ENCODE assay signal across 21 cellular contexts in genomic region chr21:39647476-39647875, GRCh38. TPM values are rescaled to one million over a fixed set of nuclear protein-coding genes. Genes with fewer than 3 reads are reported as not detected.
A peak's percentile ranks its signal among the peaks of the same experiment; 100 is the strongest.
DNase-seq lines count a peak whose midpoint lies in the region; ATAC-seq and TF ChIP-seq lines count a peak whose summit lies in the region.
"Had no signal": no experiment of that assay in that cellular context is flagged by ENCODE, and none has a peak within 500 bp of the region (broad histone marks: within the 10 kb centered on the region; RNA-seq: fewer than 3 reads in every experiment).

No MANE protein-coding gene starts in this region.

- no peak overlapping the region for H2BK120ac ChIP-seq in H9 (ENCODE audit: low read depth, low read length, poor library complexity, severe bottlenecking)

- H3K79me2 ChIP-seq in H9 (ENCODE audit: insufficient read depth, low read length): peaks cover 10% of the 10 kb centered on the region; the same call in 1 of the 2 replicates

- H3K4ac ChIP-seq in H9 (ENCODE audit: low read depth, low read length): no peak overlapping the region

- H3K9me3 ChIP-seq in H9 (ENCODE audit: control insufficient read depth, low read depth, low read length): no peaks in the 10 kb centered on the region
- H3K9me3 ChIP-seq in SJCRH30 (replicated peaks): no peaks in the 10 kb centered on the region
- H3K9me3 ChIP-seq in skeletal muscle satellite cell (replicated peaks; ENCODE audit: low read length): no peaks in the 10 kb centered on the region
- H3K9me3 ChIP-seq: esophagus squamous epithelium, thyroid gland had no signal

- H3K36me3 ChIP-seq in SJCRH30 (peaks cover 4% of the 10 kb centered on the region), skeletal muscle satellite cell (ENCODE audit: insufficient read depth, low read length) (no peaks in the 10 kb centered on the region)
- H3K36me3 ChIP-seq: esophagus squamous epithelium, thyroid gland had no signal

- no peak for ATAC-seq in activated T-cell treated with anti-CD3 and anti-CD28 coated beads, Interleukin-2, amount 50 U/mL, for 4 hours
- no peak for ATAC-seq in stimulated activated effector memory CD8-positive, alpha-beta T cell treated with anti-CD3 and anti-CD28 coated beads, Interleukin-12 subunit alpha, Interleukin-12 subunit beta, amount 100 ng/mL, for 72 hours
- ATAC-seq: activated CD4-positive, CD25-positive, alpha-beta regulatory T cell treated with anti-CD3 and anti-CD28 coated beads, Interleukin-2, amount 50 U/mL, for 24 hours; left ventricle myocardium superior; naive thymus-derived CD4-positive, alpha-beta T cell had no signal

- no peak overlapping the region for H3K9ac ChIP-seq in H9 (ENCODE audit: extremely low read depth, insufficient read length, low read length)
- no peak overlapping the region for H3K9ac ChIP-seq in skeletal muscle satellite cell (ENCODE audit: low read depth, low read length)

- H3K27me3 ChIP-seq in H9 (ENCODE audit: insufficient read depth, low read length) (no peaks in the 10 kb centered on the region), SJCRH30 (no peaks in the 10 kb centered on the region), skeletal muscle satellite cell (ENCODE audit: control insufficient read depth, insufficient read depth, low read length) (peaks cover under 1% of the 10 kb centered on the region)
- H3K27me3 ChIP-seq: thyroid gland had no signal

- H3K9me3 Mint-ChIP-seq in H9: no peaks in the 10 kb centered on the region
- no peaks in the 10 kb centered on the region for H3K9me3 Mint-ChIP-seq in activated T-cell treated with anti-CD3 and anti-CD28 coated beads, Interleukin-2, amount 50 U/mL, for 4 hours
- peaks cover 4% of the 10 kb centered on the region for H3K9me3 Mint-ChIP-seq in stimulated activated effector memory CD8-positive, alpha-beta T cell treated with anti-CD3 and anti-CD28 coated beads, Interleukin-12 subunit alpha, Interleukin-12 subunit beta, amount 100 ng/mL, for 72 hours
- H3K9me3 Mint-ChIP-seq: activated naive CD4-positive, alpha-beta T cell treated with anti-CD3 and anti-CD28 coated beads, Interleukin-2, amount 50 U/mL, for 24 hours had no signal

- no CpG with 5 or more reads among the region's 6 CpGs for WGBS in H9 (ENCODE audit: extremely low coverage, insufficient read length, low lambda C conversion rate)

- H3K4me3 Mint-ChIP-seq in H9: no peak overlapping the region
- no peak overlapping the region for H3K4me3 Mint-ChIP-seq in activated T-cell treated with anti-CD3 and anti-CD28 coated beads, Interleukin-2, amount 50 U/mL, for 4 hours
- H3K4me3 Mint-ChIP-seq in stimulated activated effector memory CD8-positive, alpha-beta T cell treated with anti-CD3 and anti-CD28 coated beads, Interleukin-12 subunit alpha, Interleukin-12 subunit beta, amount 100 ng/mL, for 72 hours: no peak overlapping the region
- H3K4me3 Mint-ChIP-seq: activated naive CD4-positive, alpha-beta T cell treated with anti-CD3 and anti-CD28 coated beads, Interleukin-2, amount 50 U/mL, for 24 hours; naive thymus-derived CD4-positive, alpha-beta T cell had no signal

- no peaks in the 10 kb centered on the region for H3K27me3 Mint-ChIP-seq in H9 (ENCODE audit: low read depth)
- peaks cover 4% of the 10 kb centered on the region for H3K27me3 Mint-ChIP-seq in activated T-cell treated with anti-CD3 and anti-CD28 coated beads, Interleukin-2, amount 50 U/mL, for 4 hours (ENCODE audit: low read depth)

- no peak overlapping the region for H2AK5ac ChIP-seq in H9 (ENCODE audit: insufficient read length, low read length)

- H3K14ac ChIP-seq in H9 (ENCODE audit: insufficient read depth, low read length): no peak overlapping the region

- H2BK15ac ChIP-seq in H9 (ENCODE audit: low read depth, low read length): no peak overlapping the region

- no peak overlapping the region for H2BK20ac ChIP-seq in H9 (ENCODE audit: low read depth, low read length, poor library complexity, severe bottlenecking)

- H2BK5ac ChIP-seq in H9 (ENCODE audit: insufficient read length, low read length): no peak overlapping the region

- H3K56ac ChIP-seq in H9 (ENCODE audit: insufficient read length, low read depth, low read length): no peak overlapping the region

- H4K8ac ChIP-seq in H9 (replicated peaks; ENCODE audit: insufficient read length, low read depth, low read length): no peak overlapping the region

- TF ChIP-seq CTCF in H9 (conservative IDR thresholded peaks at IDR 0.05): no peak
- TF ChIP-seq CTCF in epithelial cell of esophagus (IDR thresholded peaks at IDR 0.05; ENCODE audit: insufficient read depth, low read depth, low read length, missing control alignments): no peak

- H3K23ac ChIP-seq in H9 (ENCODE audit: insufficient read length, low read depth, low read length): no peak overlapping the region

- H4K5ac ChIP-seq in H9 (ENCODE audit: insufficient read length, low read depth, low read length): no peak overlapping the region

- no peaks in the 10 kb centered on the region for H4K20me1 ChIP-seq in H9 (ENCODE audit: control insufficient read depth, insufficient read depth, insufficient read length)

- H3K36me3 Mint-ChIP-seq in H9 (ENCODE audit: insufficient read depth in 1 of 3, low read depth in 3 of 3): peaks cover 57 to 76% (median 61%) of the 10 kb centered on the region in 3 experiments
- no peaks in the 10 kb centered on the region for H3K36me3 Mint-ChIP-seq in activated T-cell treated with anti-CD3 and anti-CD28 coated beads, Interleukin-2, amount 50 U/mL, for 4 hours (ENCODE audit: insufficient read depth)
- no peaks in the 10 kb centered on the region for H3K36me3 Mint-ChIP-seq in stimulated activated effector memory CD8-positive, alpha-beta T cell treated with anti-CD3 and anti-CD28 coated beads, Interleukin-12 subunit alpha, Interleukin-12 subunit beta, amount 100 ng/mL, for 72 hours
- H3K36me3 Mint-ChIP-seq: activated naive CD4-positive, alpha-beta T cell treated with anti-CD3 and anti-CD28 coated beads, Interleukin-2, amount 50 U/mL, for 24 hours had no signal

- no peak for DNase-seq in H9
- peak; percentile 68 to 85 for DNase-seq in SJCRH30
- DNase-seq in epithelial cell of esophagus (ENCODE audit: low read depth): peak; percentile 14
- no peak for DNase-seq in SK-N-DZ (ENCODE audit: low spot score)
- DNase-seq in activated T-cell treated with anti-CD3 and anti-CD28 coated beads, Interleukin-2, amount 50 U/mL, for 4 hours: no peak
- DNase-seq in NCI-H146 treated with DMSO at 0.1 percent for 48 hours (lab: John Stamatoyannopoulos, UW; ENCODE audit: unreplicated experiment): no peak
- DNase-seq in stimulated activated effector memory CD8-positive, alpha-beta T cell treated with anti-CD3 and anti-CD28 coated beads, Interleukin-12 subunit alpha, Interleukin-12 subunit beta, amount 100 ng/mL, for 72 hours (ENCODE audit: low spot score in 2 of 2): no peak
- DNase-seq: cerebellar nuclear complex; esophagus squamous epithelium; left ventricle myocardium superior; naive thymus-derived CD4-positive, alpha-beta T cell; NCI-H1105; NCI-H345; stimulated activated CD4-positive, alpha-beta T cell treated with anti-CD3 and anti-CD28 coated beads, Interleukin-2, amount 100 ng/mL, for 24 hours; stimulated activated CD8-positive, alpha-beta memory T cell treated with anti-CD3 and anti-CD28 coated beads, Interleukin-4, amount 100 ng/mL, for 48 hours; SW 1271; thyroid gland had no signal

- no peaks in the 10 kb centered on the region for H3K23me2 ChIP-seq in H9 (ENCODE audit: insufficient read length, low read depth, low read length, poor library complexity, severe bottlenecking)

- no peak overlapping the region for H3T11ph ChIP-seq in H9 (ENCODE audit: low read length)

- H3K27ac ChIP-seq in H9 (ENCODE audit: insufficient read length, low read depth, low read length) (no peak overlapping the region), SJCRH30 (peak overlapping the region; percentile 31)
- H3K27ac ChIP-seq: esophagus squamous epithelium, thyroid gland had no signal

- no peak overlapping the region for H4K91ac ChIP-seq in H9 (ENCODE audit: insufficient read length, low read depth, low read length)

- no peak overlapping the region for H2AFZ ChIP-seq in H9 (ENCODE audit: low read length)

- H3K79me1 ChIP-seq in H9 (ENCODE audit: insufficient read depth, low read depth, low read length, poor library complexity, severe bottlenecking): peaks cover 6% of the 10 kb centered on the region

- H3K4me1 Mint-ChIP-seq in H9: peaks cover 34 to 48% of the 10 kb centered on the region in 2 experiments
- no peaks in the 10 kb centered on the region for H3K4me1 Mint-ChIP-seq in activated T-cell treated with anti-CD3 and anti-CD28 coated beads, Interleukin-2, amount 50 U/mL, for 4 hours (ENCODE audit: low read depth)
- no peaks in the 10 kb centered on the region for H3K4me1 Mint-ChIP-seq in stimulated activated effector memory CD8-positive, alpha-beta T cell treated with anti-CD3 and anti-CD28 coated beads, Interleukin-12 subunit alpha, Interleukin-12 subunit beta, amount 100 ng/mL, for 72 hours
- H3K4me1 Mint-ChIP-seq: activated naive CD4-positive, alpha-beta T cell treated with anti-CD3 and anti-CD28 coated beads, Interleukin-2, amount 50 U/mL, for 24 hours; naive thymus-derived CD4-positive, alpha-beta T cell had no signal

- H3K4me3 ChIP-seq in SJCRH30 (no peak overlapping the region), epithelial cell of esophagus (ENCODE audit: low read length) (no peak overlapping the region), skeletal muscle satellite cell (ENCODE audit: low read length) (no peak overlapping the region)
- H3K4me3 ChIP-seq: esophagus squamous epithelium, thyroid gland had no signal

- H3K4me2 ChIP-seq in H9 (ENCODE audit: insufficient read depth, insufficient read length, low read length) (no peak overlapping the region), skeletal muscle satellite cell (ENCODE audit: low read length) (peak overlapping the region; percentile 1)

- no peak overlapping the region for H3K18ac ChIP-seq in H9 (ENCODE audit: insufficient read length, low read depth, low read length)

- no peak overlapping the region for H2BK12ac ChIP-seq in H9 (ENCODE audit: insufficient read length, low read depth, low read length)

- H3K27ac Mint-ChIP-seq in H9: peak overlapping the region in 2 of 3 experiments; percentile 8 to 61; a peak in 1 of 7 replicates
- no peak overlapping the region for H3K27ac Mint-ChIP-seq in stimulated activated effector memory CD8-positive, alpha-beta T cell treated with anti-CD3 and anti-CD28 coated beads, Interleukin-12 subunit alpha, Interleukin-12 subunit beta, amount 100 ng/mL, for 72 hours
- H3K27ac Mint-ChIP-seq: activated naive CD4-positive, alpha-beta T cell treated with anti-CD3 and anti-CD28 coated beads, Interleukin-2, amount 50 U/mL, for 24 hours; naive thymus-derived CD4-positive, alpha-beta T cell had no signal

- H3K4me1 ChIP-seq in H9 (ENCODE audit: insufficient read depth, low read length) (peaks cover 16% of the 10 kb centered on the region), SJCRH30 (peaks cover 53% of the 10 kb centered on the region), skeletal muscle satellite cell (ENCODE audit: control insufficient read depth, insufficient read depth, low read length) (peaks cover 20% of the 10 kb centered on the region)
- H3K4me1 ChIP-seq: esophagus squamous epithelium had no signal

RNA-seq across cellular contexts. Expression of gene B3GALT5, which starts 34.7 kb away (rescaled TPM):
- 24.2 and 24.7 TPM in 2 replicates for total RNA-seq in H9 (2021)
- 4.8 and 5.4 TPM in 2 replicates for total RNA-seq in SJCRH30 (2014; rRNA removed; shearing (Covaris generic))
- not detected in 2 replicates for total RNA-seq in skeletal muscle satellite cell (2012; rRNA removed)
- 0.02 and 0.05 TPM in 2 replicates for polyA plus RNA-seq in SK-N-DZ (2014; cell fraction: cytosol; rRNA removed)
- 0.07 and 0.09 TPM in 2 replicates for polyA plus RNA-seq in SK-N-DZ (2014; cell fraction: nucleus; rRNA removed)
- total RNA-seq in activated T-cell treated with anti-CD3 and anti-CD28 coated beads, Interleukin-2, amount 50 U/mL, for 4 hours: under 1 TPM; 0.03 to 0.05 (median 0.05) TPM
- total RNA-seq: naive thymus-derived CD4-positive, alpha-beta T cell; pulmonary artery endothelial cell had no signal
- polyA plus RNA-seq: naive thymus-derived CD4-positive, alpha-beta T cell had no signal

Comparison
In these comparisons a context has a peak if more than half of its experiments do, and no peak if none do; other contexts are left out.
1. DNase-seq: peak in SJCRH30 (2 of 2) and epithelial cell of esophagus (single experiment); none in H9 (single experiment), SK-N-DZ (single experiment), activated T-cell treated with anti-CD3 and anti-CD28 coated beads, Interleukin-2, amount 50 U/mL, for 4 hours (single experiment), NCI-H146 treated with DMSO at 0.1 percent for 48 hours (single experiment) and stimulated activated effector memory CD8-positive, alpha-beta T cell treated with anti-CD3 and anti-CD28 coated beads, Interleukin-12 subunit alpha, Interleukin-12 subunit beta, amount 100 ng/mL, for 72 hours (0 of 2).